In genomic region chr10:60388116-60388515, GRCh38 we compare ENCODE assay signal across 14 cellular contexts.
"Had no signal": no experiment of that assay in that cellular context is flagged by ENCODE, and none has a peak within 500 bp of the region (broad histone marks: within the 10 kb centered on the region; RNA-seq: fewer than 3 reads in every experiment).

No MANE protein-coding gene starts in this region.

- H3K27me3 Mint-ChIP-seq: activated naive CD4-positive, alpha-beta T cell treated with anti-CD3 and anti-CD28 coated beads, Interleukin-2, amount 50 U/mL, for 24 hours; stimulated activated naive CD8-positive, alpha-beta T cell treated with anti-CD3 and anti-CD28 coated beads, Interleukin-15, Interleukin-2, amounts not matched to agents 100 ng/mL and 50 ng/mL, for 24 hours had no signal

- H3K4me3 Mint-ChIP-seq: activated naive CD4-positive, alpha-beta T cell treated with anti-CD3 and anti-CD28 coated beads, Interleukin-2, amount 50 U/mL, for 24 hours; nephron progenitor cell; stimulated activated naive CD8-positive, alpha-beta T cell treated with anti-CD3 and anti-CD28 coated beads, Interleukin-15, Interleukin-2, amounts not matched to agents 100 ng/mL and 50 ng/mL, for 24 hours had no signal

- H3K9me3 Mint-ChIP-seq: activated naive CD4-positive, alpha-beta T cell treated with anti-CD3 and anti-CD28 coated beads, Interleukin-2, amount 50 U/mL, for 24 hours; nephron progenitor cell; stimulated activated naive CD8-positive, alpha-beta T cell treated with anti-CD3 and anti-CD28 coated beads, Interleukin-15, Interleukin-2, amounts not matched to agents 100 ng/mL and 50 ng/mL, for 24 hours had no signal

- ATAC-seq: heart left ventricle, left lung had no signal

- H3K9me3 ChIP-seq: esophagus squamous epithelium, heart left ventricle, left lung, ovary, transverse colon had no signal

- H3K27ac Mint-ChIP-seq: activated naive CD4-positive, alpha-beta T cell treated with anti-CD3 and anti-CD28 coated beads, Interleukin-2, amount 50 U/mL, for 24 hours; nephron progenitor cell; stimulated activated naive CD8-positive, alpha-beta T cell treated with anti-CD3 and anti-CD28 coated beads, Interleukin-15, Interleukin-2, amounts not matched to agents 100 ng/mL and 50 ng/mL, for 24 hours had no signal

- H3K27me3 ChIP-seq: esophagus squamous epithelium, heart left ventricle, left lung, ovary, transverse colon had no signal

- H3K27ac ChIP-seq: esophagus squamous epithelium, heart left ventricle, left lung, ovary had no signal

- H3K4me3 ChIP-seq: esophagus squamous epithelium, heart left ventricle, left lung, ovary, transverse colon had no signal

- H3K36me3 ChIP-seq: esophagus squamous epithelium, heart left ventricle, left lung, ovary, transverse colon had no signal

- DNase-seq: activated CD4-positive, CD25-positive, alpha-beta regulatory T cell; esophagus squamous epithelium; heart left ventricle; islet precursor cell; left lung; mesenchymal stem cell; nephron progenitor cell; ovary; stimulated activated CD4-positive, alpha-beta T cell treated with anti-CD3 and anti-CD28 coated beads, Interleukin-4, amount 100 ng/mL, for 1 hour; stimulated activated CD8-positive, alpha-beta memory T cell treated with anti-CD3 and anti-CD28 coated beads, Interleukin-4, amount 100 ng/mL, for 48 hours; T-helper 2 cell; transverse colon had no signal
